8 cellular contexts compared by ENCODE assay signal in the genomic region with DNA sequence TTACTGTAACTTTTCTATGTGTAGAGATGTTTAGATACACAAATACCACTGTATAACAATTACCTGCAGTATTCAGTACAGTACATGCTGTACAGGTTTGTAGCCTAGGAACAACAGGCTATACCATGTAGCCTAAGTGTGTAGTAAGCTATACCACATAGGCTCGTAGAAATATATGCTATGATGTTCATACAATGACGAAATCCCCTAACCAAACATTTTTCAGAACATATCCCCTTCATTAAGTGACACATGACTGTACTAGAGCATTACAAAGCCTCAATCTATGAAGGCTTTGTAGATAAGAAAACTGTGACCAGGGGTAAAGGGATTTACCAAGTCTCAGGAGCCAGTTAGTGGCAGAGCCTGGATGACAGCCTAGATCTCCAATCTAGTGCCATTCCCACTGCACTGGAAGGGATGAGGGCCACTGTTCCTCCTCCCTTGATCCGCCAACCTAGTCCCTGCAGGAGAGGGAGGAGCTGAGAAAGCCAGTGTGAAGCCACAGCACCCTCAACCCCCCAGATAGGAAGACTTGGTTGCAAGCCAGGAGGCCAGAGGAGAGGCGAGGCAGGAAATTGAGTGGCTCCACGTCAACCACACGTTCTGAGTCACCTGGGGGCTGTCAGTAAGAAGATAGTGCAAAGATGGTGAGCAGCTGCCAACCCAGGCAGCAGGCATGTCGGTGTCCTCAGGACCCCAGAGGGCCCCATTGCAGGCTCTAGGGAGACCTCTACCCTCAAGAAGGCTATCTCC.
DNase-seq lines count a peak whose midpoint lies in the region; ATAC-seq, FAIRE-seq and TF ChIP-seq lines count a peak whose summit lies in the region.

No MANE protein-coding gene starts in this region.

- TF ChIP-seq CTCF in endothelial cell of umbilical vein (IDR thresholded peaks at IDR 0.05; ENCODE audit: extremely low read depth in 1 of 2, insufficient read depth in 1 of 2, low read depth in 1 of 2, low read length in 2 of 2) (no peak), H9 (conservative IDR thresholded peaks at IDR 0.05) (no peak)

- H2BK15ac ChIP-seq in H9 (ENCODE audit: low read depth, low read length) = no peak overlapping the region

- H3K27me3 ChIP-seq in endothelial cell of umbilical vein (ENCODE audit: control insufficient read depth in 2 of 2, insufficient read depth in 2 of 2, low read length in 2 of 2) (no peaks in the 10 kb centered on the region), H9 (ENCODE audit: insufficient read depth, low read length) (no peaks in the 10 kb centered on the region)

- no peak overlapping the region for H3K18ac ChIP-seq in H9 (ENCODE audit: insufficient read length, low read depth, low read length)

- H2BK12ac ChIP-seq in H9 (ENCODE audit: insufficient read length, low read depth, low read length) = no peak overlapping the region

- H3K27me3 Mint-ChIP-seq in activated CD4-positive, alpha-beta memory T cell treated with anti-CD3 and anti-CD28 coated beads for 36 hours = no peaks in the 10 kb centered on the region
- peaks cover 9% of the 10 kb centered on the region for H3K27me3 Mint-ChIP-seq in H9 (ENCODE audit: low read depth)

- H3K79me1 ChIP-seq in H9 (ENCODE audit: insufficient read depth, low read depth, low read length, poor library complexity, severe bottlenecking) = no peaks in the 10 kb centered on the region

- H4K8ac ChIP-seq in H9 (replicated peaks; ENCODE audit: insufficient read length, low read depth, low read length) = no peak overlapping the region

- H3K4me3 Mint-ChIP-seq in activated CD4-positive, alpha-beta memory T cell treated with anti-CD3 and anti-CD28 coated beads for 36 hours = peak overlapping the region; percentile 41
- no peak overlapping the region for H3K4me3 Mint-ChIP-seq in H9

- H3K4me2 ChIP-seq in endothelial cell of umbilical vein (ENCODE audit: insufficient read depth, low read length) (no peak overlapping the region), H9 (ENCODE audit: insufficient read depth, insufficient read length, low read length) (no peak overlapping the region)

- no peaks in the 10 kb centered on the region for H4K20me1 ChIP-seq in endothelial cell of umbilical vein (replicated peaks; ENCODE audit: control insufficient read depth, extremely low read depth, insufficient read depth, low read length)
- no peaks in the 10 kb centered on the region for H4K20me1 ChIP-seq in H9 (ENCODE audit: control insufficient read depth, insufficient read depth, insufficient read length)

- H3K14ac ChIP-seq in H9 (ENCODE audit: insufficient read depth, low read length) = no peak overlapping the region

- no peak overlapping the region for H4K91ac ChIP-seq in H9 (ENCODE audit: insufficient read length, low read depth, low read length)

- H3K9me1 ChIP-seq in endothelial cell of umbilical vein (replicated peaks; ENCODE audit: control insufficient read depth, extremely low read depth, insufficient read depth, low read length) = no peaks in the 10 kb centered on the region

- H3K36me3 ChIP-seq in endothelial cell of umbilical vein (ENCODE audit: control insufficient read depth in 2 of 2, extremely low read depth in 1 of 2, insufficient read depth in 2 of 2, low read length in 2 of 2) = no peaks in the 10 kb centered on the region

- intact Hi-C loops in activated CD4-positive, alpha-beta memory T cell treated with anti-CD3 and anti-CD28 coated beads for 36 hours (cut with micrococcal nuclease) = loop anchor here (1.0 to 5.0 kb wide), 5 partner anchors 10 to 302 kb away; a partner anchor contains a TSS
- intact Hi-C loops in endothelial cell of umbilical vein (cut with micrococcal nuclease) = no loop called here

- DNase-seq in LHCN-M2 (ENCODE audit: low read depth) = peak; percentile 42
- DNase-seq in activated CD4-positive, alpha-beta memory T cell treated with anti-CD3 and anti-CD28 coated beads for 36 hours = peak; percentile 88
- peak; percentile 20 for DNase-seq in endothelial cell of umbilical vein (ENCODE audit: low read depth, low spot score)
- DNase-seq in stimulated activated CD8-positive, alpha-beta memory T cell treated with anti-CD3 and anti-CD28 coated beads, Interleukin-4, amount 100 ng/mL, for 4 hours (ENCODE audit: low read depth in 2 of 2, low spot score in 1 of 2) = peak; percentile 28 to 66
- DNase-seq in H9 = no peak
- DNase-seq in mucosa of gallbladder (ENCODE audit: low spot score) = no peak

- ATAC-seq in GM19324 (IDR thresholded peaks at IDR 0.05; ENCODE audit: low FRiP score, unreplicated experiment) = no peak
- no peak for ATAC-seq in GM18909 (IDR thresholded peaks at IDR 0.05; ENCODE audit: poor library complexity, unreplicated experiment)

- dilution Hi-C loops in endothelial cell of umbilical vein (cut with MboI; ENCODE audit: extremely low pct_ligation_motif_present, low sequenced_read_pairs) = no loop called here

- H2BK20ac ChIP-seq in H9 (ENCODE audit: low read depth, low read length, poor library complexity, severe bottlenecking) = no peak overlapping the region

- H3K4me3 ChIP-seq in endothelial cell of umbilical vein (replicated peaks in 1 of 3; ENCODE audit: insufficient read depth in 1 of 3, low read depth in 1 of 3, low read length in 3 of 3) = no peak overlapping the region

- H2BK5ac ChIP-seq in H9 (ENCODE audit: insufficient read length, low read length) = no peak overlapping the region

- peaks cover 50% of the 10 kb centered on the region for H3K4me1 Mint-ChIP-seq in activated CD4-positive, alpha-beta memory T cell treated with anti-CD3 and anti-CD28 coated beads for 36 hours (ENCODE audit: low read depth)
- H3K4me1 Mint-ChIP-seq in H9 = peaks cover 5 to 12% of the 10 kb centered on the region in 2 experiments; a peak in 3 of 4 replicates

- no peak overlapping the region for H3K23ac ChIP-seq in H9 (ENCODE audit: insufficient read length, low read depth, low read length)

- no peaks in the 10 kb centered on the region for H3K79me2 ChIP-seq in endothelial cell of umbilical vein (ENCODE audit: control insufficient read depth, insufficient read depth, low read length)
- H3K79me2 ChIP-seq in H9 (ENCODE audit: insufficient read depth, low read length) = no peaks in the 10 kb centered on the region

- no peaks in the 10 kb centered on the region for H3K9me3 Mint-ChIP-seq in activated CD4-positive, alpha-beta memory T cell treated with anti-CD3 and anti-CD28 coated beads for 36 hours
- peaks cover 67 to 76% of the 10 kb centered on the region in 2 experiments for H3K9me3 Mint-ChIP-seq in H9

- no TSS peak for BruUV-seq in endothelial cell of umbilical vein (replicated peaks; lab: Mats Ljungman, UMichigan)

- H3K36me3 Mint-ChIP-seq in activated CD4-positive, alpha-beta memory T cell treated with anti-CD3 and anti-CD28 coated beads for 36 hours = no peaks in the 10 kb centered on the region
- peaks cover 0 to 6% (median 5%) of the 10 kb centered on the region in 3 experiments; a peak in 6 of 7 replicates for H3K36me3 Mint-ChIP-seq in H9 (ENCODE audit: insufficient read depth in 1 of 3, low read depth in 3 of 3)

- H3K9me3 ChIP-seq in endothelial cell of umbilical vein (replicated peaks; ENCODE audit: control insufficient read depth, insufficient read depth, low read length) (no peaks in the 10 kb centered on the region), H9 (ENCODE audit: control insufficient read depth, low read depth, low read length) (no peaks in the 10 kb centered on the region)

- peak overlapping the region; percentile 80 for H3K27ac Mint-ChIP-seq in activated CD4-positive, alpha-beta memory T cell treated with anti-CD3 and anti-CD28 coated beads for 36 hours
- no peak overlapping the region for H3K27ac Mint-ChIP-seq in H9

- H3K27ac ChIP-seq in endothelial cell of umbilical vein (ENCODE audit: insufficient read depth, low read depth, low read length) (no peak overlapping the region), H9 (ENCODE audit: insufficient read length, low read depth, low read length) (no peak overlapping the region)

- no peak overlapping the region for H2BK120ac ChIP-seq in H9 (ENCODE audit: low read depth, low read length, poor library complexity, severe bottlenecking)

- peak; percentile 77 for FAIRE-seq in endothelial cell of umbilical vein (lab: Jason Lieb, UNC)

- no peaks in the 10 kb centered on the region for H3K4me1 ChIP-seq in endothelial cell of umbilical vein (ENCODE audit: control insufficient read depth, extremely low read depth, insufficient read depth, low read length)
- H3K4me1 ChIP-seq in H9 (ENCODE audit: insufficient read depth, low read length) = peaks cover 7% of the 10 kb centered on the region; the same call in 1 of the 2 replicates

- H3K9ac ChIP-seq in endothelial cell of umbilical vein (replicated peaks; ENCODE audit: extremely low read depth, insufficient read depth, low read length) = no peak overlapping the region
- no peak overlapping the region for H3K9ac ChIP-seq in H9 (ENCODE audit: extremely low read depth, insufficient read length, low read length)

- no peak overlapping the region for H2AK5ac ChIP-seq in H9 (ENCODE audit: insufficient read length, low read length)

- no peak overlapping the region for H4K5ac ChIP-seq in H9 (ENCODE audit: insufficient read length, low read depth, low read length)

- no peak overlapping the region for H3T11ph ChIP-seq in H9 (ENCODE audit: low read length)

- H3K56ac ChIP-seq in H9 (ENCODE audit: insufficient read length, low read depth, low read length) = no peak overlapping the region

- POLR2A ChIA-PET in activated CD4-positive, alpha-beta memory T cell treated with anti-CD3 and anti-CD28 coated beads for 36 hours (lab: Charles Lee) = interaction anchor here (2.2 to 2.5 kb wide), 2 partner anchors 10 to 14 kb away, joined by 14 to 16 read pairs; no protein-coding TSS in a partner anchor
- POLR2A ChIA-PET in endothelial cell of umbilical vein (lab: Charles Lee) = no interaction called here

- WGBS in H9 (ENCODE audit: extremely low coverage, insufficient read length, low lambda C conversion rate) = no CpG with 5 or more reads among the region's 7 CpGs

- no peak for TF ChIP-seq POLR2A in endothelial cell of umbilical vein (IDR thresholded peaks at IDR 0.05; ENCODE audit: low read depth, low read length)

- CTCF ChIA-PET in activated CD4-positive, alpha-beta memory T cell treated with anti-CD3 and anti-CD28 coated beads for 36 hours (lab: Charles Lee) = interaction anchor here (2.3 kb wide), 1 partner anchor 16 kb away, joined by 5 read pairs; no protein-coding TSS in a partner anchor
- CTCF ChIA-PET in endothelial cell of umbilical vein (lab: Charles Lee) = interaction anchor here (0.7 kb wide), 1 partner anchor 32 kb away, joined by 3 read pairs; no protein-coding TSS in a partner anchor

- no peak overlapping the region for H3K4ac ChIP-seq in H9 (ENCODE audit: low read depth, low read length)

- H2AFZ ChIP-seq in endothelial cell of umbilical vein (ENCODE audit: low read depth, low read length) = no peak overlapping the region
- H2AFZ ChIP-seq in H9 (ENCODE audit: low read length) = no peak overlapping the region

- no peaks in the 10 kb centered on the region for H3K23me2 ChIP-seq in H9 (ENCODE audit: insufficient read length, low read depth, low read length, poor library complexity, severe bottlenecking)

TF ChIP-seq in endothelial cell of umbilical vein, 7 proteins besides CTCF, POLR2A, EP300 and RAD21 (continues in another document):
- TF ChIP-seq FOS (IDR thresholded peaks at IDR 0.05; ENCODE audit: borderline replicate concordance, insufficient read depth, low read length) = peak; percentile 48
- no peak for TF ChIP-seq POLR2AphosphoS5 (IDR thresholded peaks at IDR 0.05; ENCODE audit: insufficient read depth, low read depth, low read length)
- no peak for TF ChIP-seq MYC (IDR thresholded peaks at IDR 0.05; ENCODE audit: low read depth, low read length)

Comparison
In these comparisons a context has a peak if more than half of its experiments do, and no peak if none do; other contexts are left out.
1. DNase-seq: peak in LHCN-M2 (single experiment), activated CD4-positive, alpha-beta memory T cell treated with anti-CD3 and anti-CD28 coated beads for 36 hours (single experiment), endothelial cell of umbilical vein (single experiment) and stimulated activated CD8-positive, alpha-beta memory T cell treated with anti-CD3 and anti-CD28 coated beads, Interleukin-4, amount 100 ng/mL, for 4 hours (2 of 2); none in H9 (single experiment) and mucosa of gallbladder (single experiment).